24 cellular contexts compared by ENCODE assay signal in genomic region chr18:44067201-44067600, GRCh38.
"Had no signal": no experiment of that assay in that cellular context is flagged by ENCODE, and none has a peak within 500 bp of the region (broad histone marks: within the 10 kb centered on the region; RNA-seq: fewer than 3 reads in every experiment).

No MANE protein-coding gene starts in this region.

- H3K4me1 ChIP-seq: adrenal gland, Peyer's patch had no signal

- H3K27ac ChIP-seq: adrenal gland, Peyer's patch, RWPE1 had no signal

- DNase-seq: activated CD4-positive, alpha-beta T cell treated with anti-CD3 and anti-CD28 coated beads for 48 hours; activated CD4-positive, alpha-beta T cell treated with anti-CD3 and anti-CD28 coated beads, Interleukin-2, amount 50 U/mL, for 4 hours; activated CD4-positive, CD25-positive, alpha-beta regulatory T cell treated with anti-CD3 and anti-CD28 coated beads, Interleukin-2, amount 50 U/mL, for 72 hours; activated CD8-positive, alpha-beta memory T cell treated with anti-CD3 and anti-CD28 coated beads, Interleukin-2, amount 50 U/mL, for 48 hours; activated CD8-positive, alpha-beta T cell treated with anti-CD3 and anti-CD28 coated beads, Interleukin-2, amount 10 ng/mL, durations not matched to agents 7 days and 5 days; activated naive CD4-positive, alpha-beta T cell treated with anti-CD3 and anti-CD28 coated beads, Interleukin-2, amount 50 U/mL, for 16 hours; activated naive CD8-positive, alpha-beta T cell treated with anti-CD3 and anti-CD28 coated beads, Interleukin-2, amount 10 ng/mL, durations not matched to agents 7 days and 5 days; activated T-cell treated with anti-CD3 and anti-CD28 coated beads, Interleukin-2, amount 50 U/mL, for 1 hour; adrenal gland; anterior cingulate cortex; cerebellar nuclear complex; KG1; NCI-H1092; NCI-H1930; NCI-H2171; NCI-H2227 treated with DMSO at 0.1 percent for 48 hours; NCI-H510A; NCI-H526 treated with DMSO at 0.1 percent for 48 hours; NK-92 treated with Interleukin-12 subunit alpha and Interleukin-12 subunit beta, amount 100 ng/mL, for 24 hours; OCI-M1; Peyer's patch; Right ventricle myocardium superior had no signal

- H3K4me3 ChIP-seq: adrenal gland, Peyer's patch had no signal

- ATAC-seq: activated CD8-positive, alpha-beta T cell treated with anti-CD3 and anti-CD28 coated beads, Interleukin-2, amount 10 ng/mL, durations not matched to agents 7 days and 5 days; WTC11 had no signal

- H3K27me3 ChIP-seq: adrenal gland, Peyer's patch had no signal

- H3K9me3 ChIP-seq: adrenal gland, Peyer's patch had no signal

- H3K36me3 ChIP-seq: adrenal gland, Peyer's patch had no signal
